14 cellular contexts compared by ENCODE assay signal in genomic region chr17:62189377-62189776, GRCh38.
"Had no signal": no experiment of that assay in that cellular context is flagged by ENCODE, and none has a peak within 500 bp of the region (broad histone marks: within the 10 kb centered on the region; RNA-seq: fewer than 3 reads in every experiment).

No MANE protein-coding gene starts in this region.

- FAIRE-seq: keratinocyte had no signal

- H3K27ac ChIP-seq: body of pancreas, coronary artery, left lung, thyroid gland had no signal

- H3K9me3 ChIP-seq: body of pancreas, left lung, thyroid gland had no signal

- H3K27me3 ChIP-seq: body of pancreas, left lung, thyroid gland had no signal

- H3K4me3 ChIP-seq: body of pancreas, coronary artery, left lung, thyroid gland had no signal

- H3K36me3 ChIP-seq: left lung, thyroid gland had no signal

- DNase-seq: activated CD4-positive, alpha-beta T cell treated with anti-CD3 and anti-CD28 coated beads, Interleukin-2, amount 50 U/mL, for 1 hour; activated CD8-positive, alpha-beta memory T cell treated with anti-CD3 and anti-CD28 coated beads for 24 hours; activated naive CD8-positive, alpha-beta T cell treated with anti-CD3 and anti-CD28 coated beads for 36 hours; amygdala; caudate nucleus; hippocampal formation; left lung; naive thymus-derived CD8-positive, alpha-beta T cell; stimulated activated CD4-positive, alpha-beta T cell treated with anti-CD3 and anti-CD28 coated beads, Interleukin-2, amount 100 ng/mL, for 48 hours; stimulated activated naive B cell treated with anti-CD40 and anti-IgM and Interleukin-4, amounts not matched to agents 10 μg/mL and 1 μg/mL and 100 μg/mL, for 72 hours; thyroid gland had no signal

- H3K4me1 ChIP-seq: body of pancreas, left lung, thyroid gland had no signal
